ENCODE assay signal across 8 cellular contexts in genomic region chr19:47445937-47446402, GRCh38.
DNase-seq lines count a peak whose midpoint lies in the region; ATAC-seq lines count a peak whose summit lies in the region.

No MANE protein-coding gene starts in this region.

- ATAC-seq in GM19395 (IDR thresholded peaks at IDR 0.05; ENCODE audit: unreplicated experiment) (no peak), GM18519 (IDR thresholded peaks at IDR 0.05; ENCODE audit: low FRiP score, unreplicated experiment) (no peak)

- DNase-seq in GF-D8 (lab: John Stamatoyannopoulos, UW) (peak; percentile 54), NCI-H510A (lab: John Stamatoyannopoulos, UW) (peak; percentile 45), head of caudate nucleus (peak in 39 of 42 donors; percentile 34 to 77 (median 52)), superior temporal gyrus (ENCODE audit: extremely low spot score) (no peak)
- peak; percentile 80 for DNase-seq in activated CD8-positive, alpha-beta memory T cell treated with anti-CD3 and anti-CD28 coated beads, Interleukin-2, amount 50 U/mL, for 4 hours
- DNase-seq in stimulated activated CD4-positive, alpha-beta T cell treated with anti-CD3 and anti-CD28 coated beads, Interleukin-2, amount 100 ng/mL, for 4 hours (ENCODE audit: low read depth) = peak; percentile 90

- intact Hi-C loops in head of caudate nucleus (cut with DNase I) = no loop called here
